ENCODE assay signal across 1 cellular context in the genomic region with DNA sequence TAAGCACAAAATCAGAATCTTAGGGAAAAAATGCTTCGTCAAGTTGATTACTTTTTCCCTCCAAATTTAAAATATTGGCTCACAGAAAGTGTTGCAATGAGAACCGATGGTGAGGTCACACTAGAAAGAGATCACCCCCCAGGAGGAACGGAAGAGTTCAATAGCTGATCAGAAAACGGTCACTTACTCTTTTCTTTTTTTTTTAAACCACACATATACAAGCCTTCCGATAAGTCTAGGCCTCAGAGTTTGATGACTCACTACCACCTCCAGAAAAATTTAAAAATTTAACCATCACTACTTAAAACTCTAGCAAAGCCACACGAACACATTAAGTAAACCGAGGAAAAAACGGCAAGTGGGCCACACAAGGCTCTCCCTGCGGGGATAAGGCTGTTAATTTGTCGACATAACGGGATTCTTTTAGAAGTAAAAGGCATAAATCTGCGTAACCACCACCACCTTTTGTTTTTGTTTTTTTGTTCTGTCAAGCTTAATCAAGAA.
TF ChIP-seq lines count a peak whose summit lies in the region.

No MANE protein-coding gene starts in this region.

TF ChIP-seq in GM12878, 131 proteins besides CTCF, POLR2A, EP300 and RAD21:
- TF ChIP-seq SPI1 (IDR thresholded peaks at IDR 0.05; ENCODE audit: borderline replicate concordance, insufficient read depth, low read depth, low read length) (no peak), ZNF384 (IDR thresholded peaks at IDR 0.05; ENCODE audit: borderline replicate concordance, low read depth, low read length) (peak; percentile 8; the same call in 1 of the 2 replicates), NR2C2 (IDR thresholded peaks at IDR 0.05; ENCODE audit: borderline replicate concordance, control insufficient read depth, insufficient read length, low read depth) (no peak), JUNB (IDR thresholded peaks at IDR 0.05) (peak; percentile 26; the same call in 1 of the 2 replicates), FOS (IDR thresholded peaks at IDR 0.05; ENCODE audit: borderline replicate concordance, extremely low read depth, insufficient read length) (no peak)
- TF ChIP-seq, protein P1, sequence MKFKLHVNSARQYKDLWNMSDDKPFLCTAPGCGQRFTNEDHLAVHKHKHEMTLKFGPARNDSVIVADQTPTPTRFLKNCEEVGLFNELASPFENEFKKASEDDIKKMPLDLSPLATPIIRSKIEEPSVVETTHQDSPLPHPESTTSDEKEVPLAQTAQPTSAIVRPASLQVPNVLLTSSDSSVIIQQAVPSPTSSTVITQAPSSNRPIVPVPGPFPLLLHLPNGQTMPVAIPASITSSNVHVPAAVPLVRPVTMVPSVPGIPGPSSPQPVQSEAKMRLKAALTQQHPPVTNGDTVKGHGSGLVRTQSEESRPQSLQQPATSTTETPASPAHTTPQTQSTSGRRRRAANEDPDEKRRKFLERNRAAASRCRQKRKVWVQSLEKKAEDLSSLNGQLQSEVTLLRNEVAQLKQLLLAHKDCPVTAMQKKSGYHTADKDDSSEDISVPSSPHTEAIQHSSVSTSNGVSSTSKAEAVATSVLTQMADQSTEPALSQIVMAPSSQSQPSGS (IDR thresholded peaks at IDR 0.05; ENCODE audit: low read length), result no peak
